18 cellular contexts compared by ENCODE assay signal in the genomic region with DNA sequence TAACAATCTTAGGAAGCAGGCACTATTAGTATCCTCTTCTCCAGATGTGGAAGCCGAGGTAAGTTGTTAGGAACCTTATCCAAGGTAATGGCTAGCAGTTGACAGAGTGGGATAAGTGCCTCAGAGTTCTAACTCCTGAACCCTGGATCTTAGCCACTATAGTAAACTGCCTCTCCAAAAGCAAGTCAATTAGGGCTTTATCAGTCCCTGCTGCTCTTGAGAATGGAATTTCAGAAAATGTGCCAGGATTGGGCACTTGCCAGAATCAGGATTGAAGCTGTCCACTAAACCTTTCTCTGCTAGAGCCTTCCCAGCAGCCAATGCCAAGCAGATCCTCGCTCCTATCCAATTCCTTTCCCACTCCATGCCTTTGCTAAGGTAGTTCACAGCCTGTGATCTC.
A peak's percentile ranks its signal among the peaks of the same experiment; 100 is the strongest.
DNase-seq lines count a peak whose midpoint lies in the region; ATAC-seq and TF ChIP-seq lines count a peak whose summit lies in the region.
"Had no signal": no experiment of that assay in that cellular context is flagged by ENCODE, and none has a peak within 500 bp of the region (broad histone marks: within the 10 kb centered on the region; RNA-seq: fewer than 3 reads in every experiment).

No MANE protein-coding gene starts in this region.

- H3K4me1 ChIP-seq in left ventricle myocardium inferior (no peaks in the 10 kb centered on the region), upper lobe of right lung (no peaks in the 10 kb centered on the region)
- H3K4me1 ChIP-seq: SJCRH30 had no signal

- H3K27me3 ChIP-seq in left ventricle myocardium inferior (ENCODE audit: low read depth) (no peaks in the 10 kb centered on the region), upper lobe of right lung (no peaks in the 10 kb centered on the region)
- H3K27me3 ChIP-seq: SJCRH30 had no signal

- intact Hi-C loops in Right ventricle myocardium inferior (cut with DNase I), result no loop called here
- intact Hi-C loops in left ventricle myocardium inferior (cut with micrococcal nuclease), result no loop called here
- intact Hi-C loops in left ventricle myocardium superior (cut with micrococcal nuclease), result no loop called here
- intact Hi-C loops in upper lobe of right lung (cut with DNase I), result no loop called here

- DNase-seq in Right ventricle myocardium inferior (ENCODE audit: missing footprints), result no peak
- no peak for DNase-seq in left ventricle myocardium inferior
- peak; percentile 5 for DNase-seq in cerebellum (ENCODE audit: low spot score)
- DNase-seq in left ventricle myocardium superior, result no peak
- DNase-seq in upper lobe of right lung, result no peak
- DNase-seq in GM20000 (ENCODE audit: low spot score), result no peak
- DNase-seq in SW 1271 (lab: John Stamatoyannopoulos, UW), result no peak
- DNase-seq: DMS53; GDM1; NCI-H1417; NCI-H1694 treated with DMSO at 0.1 percent for 48 hours; NCI-H2107; NCI-H2227 treated with DMSO at 0.1 percent for 48 hours; NCI-H510A; NK-92 treated with Interleukin-12 subunit alpha and Interleukin-12 subunit beta, amount 100 ng/mL, for 24 hours; SJCRH30 had no signal

- H3K9me3 ChIP-seq in left ventricle myocardium inferior (replicated peaks) (no peaks in the 10 kb centered on the region), upper lobe of right lung (no peaks in the 10 kb centered on the region)
- H3K9me3 ChIP-seq: SJCRH30 had no signal

- H3K4me3 ChIP-seq in left ventricle myocardium inferior (no peak overlapping the region), upper lobe of right lung (no peak overlapping the region)
- H3K4me3 ChIP-seq: SJCRH30 had no signal

- H3K36me3 ChIP-seq in left ventricle myocardium inferior, result no peaks in the 10 kb centered on the region
- H3K36me3 ChIP-seq in upper lobe of right lung, result no peaks in the 10 kb centered on the region
- H3K36me3 ChIP-seq: SJCRH30 had no signal

- ATAC-seq in Right ventricle myocardium inferior (peak; percentile 62), left ventricle myocardium superior (peak; percentile 59), upper lobe of right lung (peak; percentile 51), HG02884 (IDR thresholded peaks at IDR 0.05; ENCODE audit: unreplicated experiment) (no peak)
- ATAC-seq: Panc1 had no signal

- no peak overlapping the region for H3K27ac ChIP-seq in left ventricle myocardium inferior (replicated peaks)
- H3K27ac ChIP-seq in upper lobe of right lung, result no peak overlapping the region
- H3K27ac ChIP-seq: SJCRH30 had no signal

- TF ChIP-seq CTCF in left ventricle myocardium inferior (IDR thresholded peaks at IDR 0.05; ENCODE audit: borderline replicate concordance), result no peak
- no peak for TF ChIP-seq CTCF in upper lobe of right lung (IDR thresholded peaks at IDR 0.05)
- no peak for TF ChIP-seq CTCF in GM20000 (IDR thresholded peaks at IDR 0.05; ENCODE audit: extremely low read depth, missing control alignments)
